ENCODE assay signal across 23 cellular contexts in genomic region chr5:159921721-159922120, GRCh38. TPM values are rescaled to one million over a fixed set of nuclear protein-coding genes. Genes with fewer than 3 reads are reported as not detected.
"Had no signal": no experiment of that assay in that cellular context is flagged by ENCODE, and none has a peak within 500 bp of the region (broad histone marks: within the 10 kb centered on the region; RNA-seq: fewer than 3 reads in every experiment).

No MANE protein-coding gene starts in this region.

- H3K36me3 ChIP-seq: esophagus squamous epithelium, gastrocnemius medialis, heart right ventricle, left lung, lower lobe of right lung had no signal

- H3K36me3 Mint-ChIP-seq: mesothelial cell of epicardium; naive B cell; naive thymus-derived CD8-positive, alpha-beta T cell had no signal

- H3K4me3 Mint-ChIP-seq: dendritic cell treated with granulocyte-macrophage colony-stimulating factor and Interleukin-4, amounts not matched to agents 40 ng/mL and 50 ng/mL, for 4 days; effector memory CD8-positive, alpha-beta T cell; endodermal cell; mesothelial cell of epicardium; naive B cell; naive thymus-derived CD8-positive, alpha-beta T cell had no signal

- H3K4me3 ChIP-seq: esophagus squamous epithelium, gastrocnemius medialis, heart right ventricle, left lung, lower lobe of right lung, mucosa of descending colon had no signal

- H3K27ac Mint-ChIP-seq: dendritic cell treated with granulocyte-macrophage colony-stimulating factor and Interleukin-4, amounts not matched to agents 40 ng/mL and 50 ng/mL, for 4 days; effector memory CD8-positive, alpha-beta T cell; endodermal cell; mesothelial cell of epicardium; naive B cell; naive thymus-derived CD8-positive, alpha-beta T cell had no signal

- ATAC-seq: effector memory CD8-positive, alpha-beta T cell; esophagus mucosa; gastrocnemius medialis; heart right ventricle; left cardiac atrium; left lung; left ventricle myocardium superior; lower lobe of right lung; mucosa of descending colon; naive thymus-derived CD8-positive, alpha-beta T cell had no signal

- H3K4me1 ChIP-seq: gastrocnemius medialis, left lung had no signal

- H3K9me3 Mint-ChIP-seq: dendritic cell treated with granulocyte-macrophage colony-stimulating factor and Interleukin-4, amounts not matched to agents 40 ng/mL and 50 ng/mL, for 4 days; effector memory CD8-positive, alpha-beta T cell; endodermal cell; mesothelial cell of epicardium; naive B cell; naive thymus-derived CD8-positive, alpha-beta T cell had no signal

- H3K9me3 ChIP-seq: esophagus squamous epithelium, gastrocnemius medialis, heart right ventricle, left lung, lower lobe of right lung, mucosa of descending colon had no signal

- DNase-seq: cortex of kidney; effector CD8-positive, alpha-beta T cell; effector memory CD8-positive, alpha-beta T cell; endodermal cell; erythroblast; esophagus squamous epithelium; foreskin fibroblast; gastrocnemius medialis; glutamatergic neuron; heart right ventricle; hippocampal formation; left cardiac atrium; left lung; left ventricle myocardium superior; lower lobe of right lung; mesenchymal stem cell; mucosa of descending colon; naive B cell; naive thymus-derived CD8-positive, alpha-beta T cell had no signal

- H3K27ac ChIP-seq: epithelial cell of prostate, esophagus squamous epithelium, gastrocnemius medialis, heart right ventricle, left lung, lower lobe of right lung had no signal

RNA-seq across cellular contexts. Expression of gene ADRA1B, which starts 5.4 kb away (rescaled TPM):
- total RNA-seq: esophagus mucosa; naive thymus-derived CD8-positive, alpha-beta T cell had no signal
- polyA plus RNA-seq: naive thymus-derived CD8-positive, alpha-beta T cell had no signal
